1 cellular context compared by ENCODE assay signal in genomic region chr6:30682181-30683117, GRCh38.
TF ChIP-seq lines count a peak whose summit lies in the region.

No MANE protein-coding gene starts in this region.

TF ChIP-seq in GM23338, 12 proteins besides CTCF, POLR2A, EP300 and RAD21 (continued from another document):
- TF ChIP-seq ZNF462 (CRISPR knock-in tag; IDR thresholded peaks at IDR 0.05) = no peak
- TF ChIP-seq NANOG (IDR thresholded peaks at IDR 0.05; ENCODE audit: borderline replicate concordance) = no peak
- no peak for TF ChIP-seq JUNB (IDR thresholded peaks at IDR 0.05; ENCODE audit: unreplicated experiment)
- no peak for TF ChIP-seq EZH2 (IDR thresholded peaks at IDR 0.05; ENCODE audit: low read depth, unreplicated experiment)
- no peak for TF ChIP-seq ZNF114 (CRISPR knock-in tag; IDR thresholded peaks at IDR 0.05)
- TF ChIP-seq EZH2phosphoT487 (IDR thresholded peaks at IDR 0.05; ENCODE audit: unreplicated experiment) = no peak
- TF ChIP-seq ETS1 (IDR thresholded peaks at IDR 0.05) = no peak
- no peak for TF ChIP-seq CREB1 (CRISPR knock-in tag; IDR thresholded peaks at IDR 0.05; ENCODE audit: low read depth)
- no peak for TF ChIP-seq POLR2AphosphoS5 (IDR thresholded peaks at IDR 0.05; ENCODE audit: low read depth)
- no peak for TF ChIP-seq STAT1 (IDR thresholded peaks at IDR 0.05; ENCODE audit: unreplicated experiment)
- no peak for TF ChIP-seq ZNF331 (CRISPR knock-in tag; IDR thresholded peaks at IDR 0.05; ENCODE audit: low read depth)
